8 cellular contexts compared by ENCODE assay signal in genomic region chr16:57815987-57816745, GRCh38. TPM values are rescaled to one million over a fixed set of nuclear protein-coding genes. Genes with fewer than 3 reads are reported as not detected.
DNase-seq lines count a peak whose midpoint lies in the region; ATAC-seq, FAIRE-seq and TF ChIP-seq lines count a peak whose summit lies in the region.

No MANE protein-coding gene starts in this region.

- ATAC-seq in GM21423 (IDR thresholded peaks at IDR 0.05; ENCODE audit: unreplicated experiment): peak; percentile 63
- peak; percentile 93 for ATAC-seq in aorta (ENCODE audit: low FRiP score)

- H3K9me3 Mint-ChIP-seq in neural progenitor cell: no peaks in the 10 kb centered on the region

- DNase-seq in BJ (ENCODE audit: low read depth): peak; percentile 75
- DNase-seq in NCI-H2171 (lab: John Stamatoyannopoulos, UW): peak; percentile 84
- DNase-seq in activated T-cell treated with anti-CD3 and anti-CD28 coated beads, Interleukin-2, amount 50 U/mL, for 1 hour: peak; percentile 52
- DNase-seq in fibroblast of peridontal ligament (ENCODE audit: extremely low read depth): peak; percentile 81
- peak; percentile 71 for DNase-seq in neural progenitor cell (ENCODE audit: low spot score)
- DNase-seq in aorta: peak; percentile 96 to 97
- no peak for DNase-seq in GM19239 (ENCODE audit: insufficient read length, low spot score)

- H3K36me3 ChIP-seq in BJ (ENCODE audit: control insufficient read depth, insufficient read depth, low read length): no peaks in the 10 kb centered on the region
- H3K36me3 ChIP-seq in neural progenitor cell: no peaks in the 10 kb centered on the region
- no peaks in the 10 kb centered on the region for H3K36me3 ChIP-seq in aorta (ENCODE audit: control insufficient read depth in 1 of 2, insufficient read depth in 2 of 2, low read length in 1 of 2)

- CTCF ChIA-PET in BJ (lab: Yijun Ruan, JAX): interaction anchor here (0.9 to 1.3 kb wide), 2 partner anchors 16 to 83 kb away, joined by 3 read pairs; no protein-coding TSS in a partner anchor

- H3K4me3 ChIP-seq in BJ (ENCODE audit: low read depth, low read length) (no peak overlapping the region), neural progenitor cell (no peak overlapping the region), aorta (ENCODE audit: low read length in 2 of 2) (no peak overlapping the region)

- no peaks in the 10 kb centered on the region for H3F3A ChIP-seq in neural progenitor cell (ENCODE audit: low read depth)

- no peak overlapping the region for H3K27ac ChIP-seq in neural progenitor cell
- peak overlapping the region; percentile 64 to 90 for H3K27ac ChIP-seq in aorta (ENCODE audit: low read depth in 1 of 2, low read length in 2 of 2)

- peaks cover 17% of the 10 kb centered on the region for H3K4me1 Mint-ChIP-seq in neural progenitor cell

- H3K27me3 ChIP-seq in BJ (ENCODE audit: control insufficient read depth, insufficient read depth, low read length): no peaks in the 10 kb centered on the region
- H3K27me3 ChIP-seq in neural progenitor cell: no peaks in the 10 kb centered on the region
- no peaks in the 10 kb centered on the region for H3K27me3 ChIP-seq in aorta (ENCODE audit: control insufficient read depth in 1 of 2, insufficient read depth in 2 of 2, low read length in 1 of 2)

- peaks cover 8% of the 10 kb centered on the region for H3K27me3 Mint-ChIP-seq in neural progenitor cell (ENCODE audit: insufficient read depth, low read depth)

- FAIRE-seq in GM19239 (lab: Jason Lieb, UNC): no peak

- no peak overlapping the region for H3K27ac Mint-ChIP-seq in neural progenitor cell

- intact Hi-C loops in aorta (cut with DNase I): no loop called here

- H2AFZ ChIP-seq in neural progenitor cell (replicated peaks): peak overlapping the region; percentile 52

- H3K4me3 Mint-ChIP-seq in neural progenitor cell: no peak overlapping the region

- H3K9me3 ChIP-seq in neural progenitor cell (ENCODE audit: low read depth) (no peaks in the 10 kb centered on the region), aorta (ENCODE audit: control insufficient read depth, low read length) (no peaks in the 10 kb centered on the region)

- H3K9ac ChIP-seq in neural progenitor cell: no peak overlapping the region

- no peaks in the 10 kb centered on the region for H3K79me2 ChIP-seq in neural progenitor cell (ENCODE audit: low read depth)

- POLR2A ChIA-PET in BJ (lab: Charles Lee): interaction anchor here (0.5 to 1.0 kb wide), 2 partner anchors 13 to 699 kb away, joined by 7 to 10 read pairs; partner anchors contain the start of gene KIFC3

- WGBS in aorta, 2 donors: 25 to 30% methylated on average over 16 of the region's 16 CpGs

- no peaks in the 10 kb centered on the region for H4K20me1 ChIP-seq in neural progenitor cell (ENCODE audit: low read depth)

- H3K36me3 Mint-ChIP-seq in neural progenitor cell: no peaks in the 10 kb centered on the region

- no peak for TF ChIP-seq CTCF in BJ (IDR thresholded peaks at IDR 0.05; ENCODE audit: insufficient read depth, low read depth, low read length)
- TF ChIP-seq CTCF in neural progenitor cell (IDR thresholded peaks at IDR 0.05): no peak

- no peak overlapping the region for H3K4me2 ChIP-seq in neural progenitor cell

- no peaks in the 10 kb centered on the region for H3K4me1 ChIP-seq in neural progenitor cell
- H3K4me1 ChIP-seq in aorta (ENCODE audit: control insufficient read depth in 1 of 2, insufficient read depth in 2 of 2, low read length in 2 of 2): peaks cover 0 to 5% of the 10 kb centered on the region in 2 donors

RNA-seq across cellular contexts. Expression of gene KIFC3, which starts 13.9 kb away (rescaled TPM):
- polyA plus RNA-seq in BJ (2011; rRNA removed) (35.3 and 60.5 TPM in 2 replicates), aorta (10 to 100 TPM; 27.4 to 61.1 TPM)
- polyA minus RNA-seq in BJ (2011; rRNA and poly(A)+ RNA removed): 48.8 and 71.7 TPM in 2 replicates
- total RNA-seq in neural progenitor cell (ENCODE audit: low replicate concordance) (0.28 and 1.6 TPM in 2 replicates), aorta (10 to 100 TPM; 69.7 to 80.1 TPM)

Comparison
In these comparisons a context has a peak if more than half of its experiments do, and no peak if none do; other contexts are left out.
1. RNA of gene KIFC3, which starts 13.9 kb away (total RNA-seq): 69.7 to 80.1 TPM in aorta; 0.28 to 1.6 TPM in neural progenitor cell; every median in the first group is over 10 times any median in the second.